8 cellular contexts compared by ENCODE assay signal in genomic region chr1:227947425-227947677, GRCh38. TPM values are rescaled to one million over a fixed set of nuclear protein-coding genes. Genes with fewer than 3 reads are reported as not detected.
DNase-seq lines count a peak whose midpoint lies in the region; ATAC-seq and TF ChIP-seq lines count a peak whose summit lies in the region.

No MANE protein-coding gene starts in this region.

- intact Hi-C loops in CD4-positive, alpha-beta memory T cell (cut with micrococcal nuclease): loop anchor here (1.0 kb wide), 1 partner anchor 159 kb away; no protein-coding TSS in a partner anchor
- intact Hi-C loops in PC-9 (cut with micrococcal nuclease; ENCODE audit: unreplicated experiment): no loop called here

- H3K36me3 ChIP-seq in CD4-positive, alpha-beta memory T cell (ENCODE audit: insufficient read depth, low read length): no peaks in the 10 kb centered on the region
- H3K36me3 ChIP-seq in PC-9 (ENCODE audit: low read depth): no peaks in the 10 kb centered on the region
- no peaks in the 10 kb centered on the region for H3K36me3 ChIP-seq in neural progenitor cell

- H3K4me1 Mint-ChIP-seq in CD4-positive, alpha-beta memory T cell: peaks cover 2 to 14% (median 8%) of the 10 kb centered on the region in 4 donors
- H3K4me1 Mint-ChIP-seq in endothelial cell (ENCODE audit: unreplicated experiment) (no peaks in the 10 kb centered on the region), neural progenitor cell (peaks cover 20% of the 10 kb centered on the region)

- H3K27ac ChIP-seq in CD4-positive, alpha-beta memory T cell (ENCODE audit: low read depth, low read length): no peak overlapping the region
- no peak overlapping the region for H3K27ac ChIP-seq in PC-9
- H3K27ac ChIP-seq in neural progenitor cell: no peak overlapping the region

- H3K36me3 Mint-ChIP-seq in CD4-positive, alpha-beta memory T cell: no peaks in the 10 kb centered on the region
- H3K36me3 Mint-ChIP-seq in endothelial cell (ENCODE audit: low read depth, unreplicated experiment): no peaks in the 10 kb centered on the region
- H3K36me3 Mint-ChIP-seq in neural progenitor cell: no peaks in the 10 kb centered on the region

- H4K20me1 ChIP-seq in PC-9 (ENCODE audit: insufficient read depth) (no peaks in the 10 kb centered on the region), neural progenitor cell (ENCODE audit: low read depth) (peaks cover 14% of the 10 kb centered on the region)

- peak overlapping the region; percentile 81 for H2AFZ ChIP-seq in PC-9
- peak overlapping the region; percentile 65 for H2AFZ ChIP-seq in neural progenitor cell (replicated peaks)

- DNase-seq in CD4-positive, alpha-beta memory T cell: no peak
- DNase-seq in PC-9 (no peak), endothelial cell (ENCODE audit: low spot score) (no peak), neural progenitor cell (ENCODE audit: low spot score) (no peak), RPMI8226 (no peak)

- peaks cover 6% of the 10 kb centered on the region for H3K27me3 ChIP-seq in CD4-positive, alpha-beta memory T cell (ENCODE audit: insufficient read depth, low read length)
- H3K27me3 ChIP-seq in PC-9 (ENCODE audit: insufficient read depth, low read depth): no peaks in the 10 kb centered on the region
- peaks cover 28% of the 10 kb centered on the region for H3K27me3 ChIP-seq in neural progenitor cell

- peaks cover 18% of the 10 kb centered on the region; the same call in 1 of the 2 replicates for H3F3A ChIP-seq in PC-9 (ENCODE audit: insufficient read depth, low read depth)
- H3F3A ChIP-seq in neural progenitor cell (ENCODE audit: low read depth): peaks cover 14% of the 10 kb centered on the region

- CTCF ChIA-PET in CD4-positive, alpha-beta memory T cell (lab: Charles Lee; ENCODE audit: partially characterized antibody): interaction anchor here (1.0 to 14.1 kb wide), 3 partner anchors 10 to 185 kb away, joined by 3 to 206 read pairs (median 10); no protein-coding TSS in a partner anchor
- CTCF ChIA-PET in PC-9 (lab: Charles Lee): interaction anchor here (1.6 kb wide), 1 partner anchor 188 kb away, joined by 4 read pairs; no protein-coding TSS in a partner anchor

- POLR2A ChIA-PET in CD4-positive, alpha-beta memory T cell (lab: Charles Lee; ENCODE audit: partially characterized antibody): interaction anchor here (0.7 to 4.1 kb wide), 3 partner anchors 32 to 182 kb away, joined by 3 to 27 read pairs (median 3); no protein-coding TSS in a partner anchor
- POLR2A ChIA-PET in PC-9 (lab: Charles Lee; ENCODE audit: unreplicated experiment): no interaction called here

- H3K27ac Mint-ChIP-seq in CD4-positive, alpha-beta memory T cell: no peak overlapping the region
- no peak overlapping the region for H3K27ac Mint-ChIP-seq in endothelial cell (ENCODE audit: unreplicated experiment)
- no peak overlapping the region for H3K27ac Mint-ChIP-seq in neural progenitor cell

- peak overlapping the region; percentile 86 for H3K4me2 ChIP-seq in PC-9
- H3K4me2 ChIP-seq in neural progenitor cell: peak overlapping the region; percentile 97

- H3K4me3 Mint-ChIP-seq in CD4-positive, alpha-beta memory T cell: peak overlapping the region; percentile 72 to 84 (median 77)
- peak overlapping the region; percentile 37 for H3K4me3 Mint-ChIP-seq in endothelial cell (ENCODE audit: unreplicated experiment)
- H3K4me3 Mint-ChIP-seq in neural progenitor cell: peak overlapping the region; percentile 90

- H3K9me3 Mint-ChIP-seq in CD4-positive, alpha-beta memory T cell: no peaks in the 10 kb centered on the region
- H3K9me3 Mint-ChIP-seq in endothelial cell (ENCODE audit: unreplicated experiment) (no peaks in the 10 kb centered on the region), neural progenitor cell (no peaks in the 10 kb centered on the region)

- H3K4me1 ChIP-seq in CD4-positive, alpha-beta memory T cell (ENCODE audit: insufficient read depth, low read length): peaks cover 18% of the 10 kb centered on the region
- H3K4me1 ChIP-seq in PC-9 (replicated peaks; ENCODE audit: insufficient read depth) (peaks cover 23% of the 10 kb centered on the region), neural progenitor cell (peaks cover 5% of the 10 kb centered on the region)

- H3K9me2 ChIP-seq in PC-9 (ENCODE audit: insufficient read depth): no peaks in the 10 kb centered on the region

- ATAC-seq in GM21390 (IDR thresholded peaks at IDR 0.05; ENCODE audit: unreplicated experiment): no peak
- ATAC-seq in GM18511 (IDR thresholded peaks at IDR 0.05; ENCODE audit: unreplicated experiment): no peak
- no peak for ATAC-seq in HG03457 (IDR thresholded peaks at IDR 0.05; ENCODE audit: unreplicated experiment)

- H3K27me3 Mint-ChIP-seq in CD4-positive, alpha-beta memory T cell: peaks cover 3 to 10% of the 10 kb centered on the region in 2 donors
- peaks cover 16% of the 10 kb centered on the region for H3K27me3 Mint-ChIP-seq in endothelial cell (ENCODE audit: unreplicated experiment)
- peaks cover 2% of the 10 kb centered on the region for H3K27me3 Mint-ChIP-seq in neural progenitor cell (ENCODE audit: insufficient read depth, low read depth)

- peak overlapping the region; percentile 29 to 43 for H3K4me3 ChIP-seq in CD4-positive, alpha-beta memory T cell (ENCODE audit: low read length in 2 of 2)
- H3K4me3 ChIP-seq in PC-9 (peak overlapping the region; percentile 64), neural progenitor cell (peak overlapping the region; percentile 82)

- H3K9ac ChIP-seq in neural progenitor cell: no peak overlapping the region

- H3K79me2 ChIP-seq in PC-9 (ENCODE audit: low read depth) (peaks cover 15% of the 10 kb centered on the region), neural progenitor cell (ENCODE audit: low read depth) (no peaks in the 10 kb centered on the region)

- no peaks in the 10 kb centered on the region for H3K9me3 ChIP-seq in CD4-positive, alpha-beta memory T cell (ENCODE audit: control insufficient read depth in 1 of 2, low read length in 2 of 2)
- no peaks in the 10 kb centered on the region for H3K9me3 ChIP-seq in PC-9 (ENCODE audit: insufficient read depth, low read depth)
- H3K9me3 ChIP-seq in neural progenitor cell (ENCODE audit: low read depth): no peaks in the 10 kb centered on the region

- TF ChIP-seq CTCF in PC-9 (conservative IDR thresholded peaks at IDR 0.05) (no peak), endothelial cell (IDR thresholded peaks at IDR 0.05; ENCODE audit: unreplicated experiment) (no peak), neural progenitor cell (IDR thresholded peaks at IDR 0.05) (no peak)

- BruUV-seq in PC-9 (replicated peaks; lab: Mats Ljungman, UMichigan): no TSS peak

RNA-seq across cellular contexts. Expression of gene WNT9A, which starts 0.4 kb away (rescaled TPM):
- under 1 TPM; 0.08 to 0.15 TPM for total RNA-seq in CD4-positive, alpha-beta memory T cell
- under 1 TPM in 1 of 2 donors, not detected in 1; 0.08 TPM for polyA plus RNA-seq in CD4-positive, alpha-beta memory T cell
- total RNA-seq in PC-9 (2021) (42.2 and 42.4 TPM in 2 replicates), endothelial cell (ENCODE audit: unreplicated experiment) (1.0 TPM), neural progenitor cell (ENCODE audit: low replicate concordance) (1.4 and 2.7 TPM in 2 replicates)

RNA-seq across cellular contexts. Expression of gene WNT3A, which starts 59.4 kb away (rescaled TPM):
- total RNA-seq in CD4-positive, alpha-beta memory T cell: not detected
- polyA plus RNA-seq in CD4-positive, alpha-beta memory T cell: not detected
- total RNA-seq in PC-9 (2021) (0.24 and 0.53 TPM in 2 replicates), endothelial cell (ENCODE audit: unreplicated experiment) (not detected), neural progenitor cell (ENCODE audit: low replicate concordance) (0.12 TPM in 1 of 2 replicates, not detected in the other)

Comparison
In these comparisons a context has a peak if more than half of its experiments do, and no peak if none do; other contexts are left out.
1. H3K4me3 Mint-ChIP-seq: peak in every context shown above with its lines; median percentile 90 in neural progenitor cell; 77 in CD4-positive, alpha-beta memory T cell; 37 in endothelial cell.
2. RNA of gene WNT9A, which starts 0.4 kb away (total RNA-seq): 42.2 to 42.4 TPM in PC-9; 1.4 to 2.7 TPM in neural progenitor cell, 1.0 TPM in endothelial cell (single experiment) and 0.08 to 0.15 TPM in CD4-positive, alpha-beta memory T cell; every median in the first group is over 10 times any median in the second.
3. Peak in every context shown above with its lines, with median percentiles within 50 percentile points of each other: H3K4me3 ChIP-seq.